ENCODE assay signal across 8 cellular contexts in genomic region chr2:84516234-84516986, GRCh38. TPM values are rescaled to one million over a fixed set of nuclear protein-coding genes. Genes with fewer than 3 reads are reported as not detected.
DNase-seq lines count a peak whose midpoint lies in the region; ATAC-seq and TF ChIP-seq lines count a peak whose summit lies in the region.

TSS of gene DNAH6 (plus strand) at chr2:84516498. CDS start at chr2:84517827, 1,329 bp downstream.

- H3K9ac ChIP-seq in HUES64 (ENCODE audit: low read depth, low read length): peak within 1 kb of the TSS; percentile 21; the same call in 1 of the 2 replicates

- POLR2A ChIA-PET in naive thymus-derived CD8-positive, alpha-beta T cell (lab: Charles Lee): interaction anchor here (0.5 to 1.0 kb wide), 4 partner anchors 243 to 880 kb away, joined by 3 to 4 read pairs (median 3); no protein-coding TSS in a partner anchor

- peaks cover 0 to 11% (median 7%) of the 10 kb centered on the region in 3 donors for H3K36me3 Mint-ChIP-seq in naive thymus-derived CD8-positive, alpha-beta T cell
- no peaks in the 10 kb centered on the region for H3K36me3 Mint-ChIP-seq in stimulated activated effector memory CD8-positive, alpha-beta T cell treated with anti-CD3 and anti-CD28 coated beads, Interleukin-12 subunit alpha, Interleukin-12 subunit beta, amount 100 ng/mL, for 72 hours

- DNase-seq in Caki2 (ENCODE audit: low read depth) (peak; percentile 93), RKO (ENCODE audit: low spot score) (peak; percentile 98), fibroblast of the aortic adventitia (ENCODE audit: low read depth) (peak; percentile 92)
- DNase-seq in activated effector memory CD4-positive, alpha-beta T cell treated with anti-CD3 and anti-CD28 coated beads, Interleukin-2, amount 50 U/mL, for 16 hours: peak; percentile 94
- peak; percentile 76 to 97 (median 90) for DNase-seq in naive thymus-derived CD8-positive, alpha-beta T cell
- DNase-seq in stimulated activated effector memory CD8-positive, alpha-beta T cell treated with anti-CD3 and anti-CD28 coated beads, Interleukin-12 subunit alpha, Interleukin-12 subunit beta, amount 100 ng/mL, for 72 hours (ENCODE audit: low spot score in 2 of 2): peak; percentile 43 to 80

- WGBS in HUES64: 39% methylated on average over 30 of the region's 31 CpGs

- peak within 1 kb of the TSS; percentile 81 to 95 (median 90) for H3K4me3 Mint-ChIP-seq in naive thymus-derived CD8-positive, alpha-beta T cell
- peak within 1 kb of the TSS; percentile 69 for H3K4me3 Mint-ChIP-seq in stimulated activated effector memory CD8-positive, alpha-beta T cell treated with anti-CD3 and anti-CD28 coated beads, Interleukin-12 subunit alpha, Interleukin-12 subunit beta, amount 100 ng/mL, for 72 hours

- TF ChIP-seq CTCF in fibroblast of the aortic adventitia (IDR thresholded peaks at IDR 0.05; ENCODE audit: insufficient read depth, low read length): no peak

- peak within 1 kb of the TSS; percentile 73 to 99 (median 97) for H3K27ac Mint-ChIP-seq in naive thymus-derived CD8-positive, alpha-beta T cell
- H3K27ac Mint-ChIP-seq in stimulated activated effector memory CD8-positive, alpha-beta T cell treated with anti-CD3 and anti-CD28 coated beads, Interleukin-12 subunit alpha, Interleukin-12 subunit beta, amount 100 ng/mL, for 72 hours: peak within 1 kb of the TSS; percentile 74

- no peaks in the 10 kb centered on the region for H3K36me3 ChIP-seq in HUES64 (ENCODE audit: insufficient read depth, low read length)

- peaks cover 0 to 1% (median 0%) of the 10 kb centered on the region in 5 donors for H3K27me3 Mint-ChIP-seq in naive thymus-derived CD8-positive, alpha-beta T cell

- in situ Hi-C loops in Caki2 (cut with HindIII; ENCODE audit: low pct_unique_long_range_greater_than_20kb, low sequenced_read_pairs): no loop called here

- no peak within 1 kb of the TSS for H3K27ac ChIP-seq in HUES64 (ENCODE audit: low read depth, low read length)

- peak within 1 kb of the TSS; percentile 54 for H3K4me3 ChIP-seq in HUES64 (ENCODE audit: low read length)
- peak within 1 kb of the TSS; percentile 74 for H3K4me3 ChIP-seq in fibroblast of the aortic adventitia (ENCODE audit: low read depth, low read length)

- H3K27me3 ChIP-seq in HUES64 (ENCODE audit: insufficient read depth, low read length): peaks cover 14% of the 10 kb centered on the region; the same call in 1 of the 2 replicates

- peaks cover 18% of the 10 kb centered on the region for H3K9me3 ChIP-seq in HUES64 (ENCODE audit: insufficient read depth, low read depth, low read length)

- peaks cover 0 to 17% (median 8%) of the 10 kb centered on the region in 9 donors for H3K9me3 Mint-ChIP-seq in naive thymus-derived CD8-positive, alpha-beta T cell
- H3K9me3 Mint-ChIP-seq in stimulated activated effector memory CD8-positive, alpha-beta T cell treated with anti-CD3 and anti-CD28 coated beads, Interleukin-12 subunit alpha, Interleukin-12 subunit beta, amount 100 ng/mL, for 72 hours: peaks cover 6% of the 10 kb centered on the region

- no peaks in the 10 kb centered on the region for H3K4me1 ChIP-seq in HUES64 (ENCODE audit: insufficient read depth, low read length)

- ATAC-seq in GM21528 (IDR thresholded peaks at IDR 0.05; ENCODE audit: low FRiP score, unreplicated experiment): peak; percentile 98
- peak; percentile 96 to 97 for ATAC-seq in naive thymus-derived CD8-positive, alpha-beta T cell
- peak; percentile 100 for ATAC-seq in stimulated activated effector memory CD8-positive, alpha-beta T cell treated with anti-CD3 and anti-CD28 coated beads, Interleukin-12 subunit alpha, Interleukin-12 subunit beta, amount 100 ng/mL, for 72 hours

- peaks cover 3 to 24% (median 11%) of the 10 kb centered on the region in 4 donors for H3K4me1 Mint-ChIP-seq in naive thymus-derived CD8-positive, alpha-beta T cell
- H3K4me1 Mint-ChIP-seq in stimulated activated effector memory CD8-positive, alpha-beta T cell treated with anti-CD3 and anti-CD28 coated beads, Interleukin-12 subunit alpha, Interleukin-12 subunit beta, amount 100 ng/mL, for 72 hours: peaks cover 12% of the 10 kb centered on the region

RNA-seq across cellular contexts. Expression of gene DNAH6, which starts in this region (rescaled TPM):
- total RNA-seq in Caki2 (2014; rRNA removed; shearing (Covaris generic); ENCODE audit: low replicate concordance): 0.10 TPM in 1 of 2 replicates, not detected in the other
- 0.25 TPM for polyA plus RNA-seq in HUES64 (2013, experiment 1 of 2)
- polyA plus RNA-seq in HUES64 (2013, experiment 2 of 2): 0.44 TPM
- under 0.01 and 0.49 TPM in 2 replicates for total RNA-seq in fibroblast of the aortic adventitia (ENCODE audit: low replicate concordance)
- 1 to 10 TPM; 1.2 to 1.5 TPM for total RNA-seq in naive thymus-derived CD8-positive, alpha-beta T cell
- 1 to 10 TPM in 2 of 3 donors, under 1 TPM in 1; 0.74 to 1.6 (median 1.1) TPM for polyA plus RNA-seq in naive thymus-derived CD8-positive, alpha-beta T cell

Comparison
In these comparisons a context has a peak if more than half of its experiments do, and no peak if none do; other contexts are left out.
1. Peak in DNase-seq in Caki2; RNA of the gene not detected or under 1 TPM.
2. Peak in DNase-seq and H3K4me3 ChIP-seq in fibroblast of the aortic adventitia; RNA of the gene not detected or under 1 TPM.